ENCODE assay signal across 9 cellular contexts in genomic region chr6:27839303-27840081, GRCh38.
DNase-seq lines count a peak whose midpoint lies in the region; ATAC-seq lines count a peak whose summit lies in the region.
"Had no signal": no experiment of that assay in that cellular context is flagged by ENCODE, and none has a peak within 500 bp of the region (broad histone marks: within the 10 kb centered on the region; RNA-seq: fewer than 3 reads in every experiment).

No MANE protein-coding gene starts in this region.

- H3K4me3 ChIP-seq in MG63 (peak overlapping the region; percentile 87), iPS-18a (ENCODE audit: low read length) (peak overlapping the region; percentile 93)

- peak overlapping the region; percentile 86 for H3K27ac ChIP-seq in iPS-18a (ENCODE audit: low read length)

- no peaks in the 10 kb centered on the region for H3K27me3 Mint-ChIP-seq in activated CD8-positive, alpha-beta memory T cell treated with anti-CD3 and anti-CD28 coated beads, Interleukin-2, amount 10 ng/mL, durations not matched to agents 7 days and 5 days
- no peaks in the 10 kb centered on the region for H3K27me3 Mint-ChIP-seq in activated CD4-positive, alpha-beta memory T cell treated with anti-CD3 and anti-CD28 coated beads, Interleukin-2, amount 10 ng/mL, durations not matched to agents 7 days and 5 days

- peak overlapping the region; percentile 100 for H3K9ac ChIP-seq in iPS-18a (ENCODE audit: low read length)

- no peaks in the 10 kb centered on the region for H3K9me3 ChIP-seq in MG63
- no peaks in the 10 kb centered on the region for H3K9me3 ChIP-seq in iPS-18a (ENCODE audit: control insufficient read depth, low read depth, low read length)

- H3K27me3 ChIP-seq in MG63: no peaks in the 10 kb centered on the region
- H3K27me3 ChIP-seq in iPS-18a (ENCODE audit: control insufficient read depth, insufficient read depth, low read length): no peaks in the 10 kb centered on the region

- no peaks in the 10 kb centered on the region for H3K9me3 Mint-ChIP-seq in activated CD8-positive, alpha-beta memory T cell treated with anti-CD3 and anti-CD28 coated beads, Interleukin-2, amount 10 ng/mL, durations not matched to agents 7 days and 5 days (ENCODE audit: low read depth)
- no peaks in the 10 kb centered on the region for H3K9me3 Mint-ChIP-seq in activated CD4-positive, alpha-beta memory T cell treated with anti-CD3 and anti-CD28 coated beads, Interleukin-2, amount 10 ng/mL, durations not matched to agents 7 days and 5 days
- H3K9me3 Mint-ChIP-seq: effector memory CD8-positive, alpha-beta T cell had no signal

- H3K27ac Mint-ChIP-seq in activated CD8-positive, alpha-beta memory T cell treated with anti-CD3 and anti-CD28 coated beads, Interleukin-2, amount 10 ng/mL, durations not matched to agents 7 days and 5 days: no peak overlapping the region
- no peak overlapping the region for H3K27ac Mint-ChIP-seq in activated CD4-positive, alpha-beta memory T cell treated with anti-CD3 and anti-CD28 coated beads, Interleukin-2, amount 10 ng/mL, durations not matched to agents 7 days and 5 days
- H3K27ac Mint-ChIP-seq: effector memory CD8-positive, alpha-beta T cell had no signal

- H3K4me1 Mint-ChIP-seq in activated CD8-positive, alpha-beta memory T cell treated with anti-CD3 and anti-CD28 coated beads, Interleukin-2, amount 10 ng/mL, durations not matched to agents 7 days and 5 days: peaks cover 24% of the 10 kb centered on the region
- H3K4me1 Mint-ChIP-seq in activated CD4-positive, alpha-beta memory T cell treated with anti-CD3 and anti-CD28 coated beads, Interleukin-2, amount 10 ng/mL, durations not matched to agents 7 days and 5 days: peaks cover 23% of the 10 kb centered on the region

- peak; percentile 67 for DNase-seq in activated CD8-positive, alpha-beta memory T cell treated with anti-CD3 and anti-CD28 coated beads, Interleukin-2, amount 10 ng/mL, durations not matched to agents 7 days and 5 days
- DNase-seq in activated CD8-positive, alpha-beta memory T cell treated with anti-CD3 and anti-CD28 coated beads, Interleukin-2, amount 50 U/mL, for 4 hours: no peak
- DNase-seq in MG63 (peak; percentile 100), stromal cell of bone marrow (ENCODE audit: low read depth) (peak; percentile 87)
- DNase-seq in activated CD4-positive, alpha-beta memory T cell treated with anti-CD3 and anti-CD28 coated beads, Interleukin-2, amount 10 ng/mL, durations not matched to agents 7 days and 5 days: peak; percentile 47
- DNase-seq in activated CD4-positive, CD25-positive, alpha-beta regulatory T cell treated with anti-CD3 and anti-CD28 coated beads, Interleukin-2, amount 50 U/mL, for 72 hours: no peak

- CTCF ChIA-PET in activated CD8-positive, alpha-beta memory T cell treated with anti-CD3 and anti-CD28 coated beads, Interleukin-2, amount 10 ng/mL, durations not matched to agents 7 days and 5 days (lab: Charles Lee): interaction anchor here (0.8 to 7.3 kb wide), 5 partner anchors 26 to 56 kb away, joined by 3 to 81 read pairs (median 16); a partner anchor contains a TSS
- CTCF ChIA-PET in activated CD4-positive, alpha-beta memory T cell treated with anti-CD3 and anti-CD28 coated beads, Interleukin-2, amount 10 ng/mL, durations not matched to agents 7 days and 5 days (lab: Charles Lee): interaction anchor here (1.6 to 9.8 kb wide), 3 partner anchors 15 to 692 kb away, joined by 5 to 166 read pairs (median 34); a partner anchor contains a TSS

- peaks cover 20% of the 10 kb centered on the region for H3K36me3 Mint-ChIP-seq in activated CD8-positive, alpha-beta memory T cell treated with anti-CD3 and anti-CD28 coated beads, Interleukin-2, amount 10 ng/mL, durations not matched to agents 7 days and 5 days
- peaks cover 26% of the 10 kb centered on the region for H3K36me3 Mint-ChIP-seq in activated CD4-positive, alpha-beta memory T cell treated with anti-CD3 and anti-CD28 coated beads, Interleukin-2, amount 10 ng/mL, durations not matched to agents 7 days and 5 days (ENCODE audit: low read depth)

- H3K36me3 ChIP-seq in MG63: peaks cover 26% of the 10 kb centered on the region
- no peaks in the 10 kb centered on the region for H3K36me3 ChIP-seq in iPS-18a (ENCODE audit: control insufficient read depth, low read depth, low read length)

- ATAC-seq in activated CD8-positive, alpha-beta memory T cell treated with anti-CD3 and anti-CD28 coated beads, Interleukin-2, amount 10 ng/mL, durations not matched to agents 7 days and 5 days: no peak
- no peak for ATAC-seq in GM19463 (IDR thresholded peaks at IDR 0.05; ENCODE audit: unreplicated experiment)

- no peak overlapping the region for H3K4me3 Mint-ChIP-seq in activated CD8-positive, alpha-beta memory T cell treated with anti-CD3 and anti-CD28 coated beads, Interleukin-2, amount 10 ng/mL, durations not matched to agents 7 days and 5 days
- no peak overlapping the region for H3K4me3 Mint-ChIP-seq in activated CD4-positive, alpha-beta memory T cell treated with anti-CD3 and anti-CD28 coated beads, Interleukin-2, amount 10 ng/mL, durations not matched to agents 7 days and 5 days
- H3K4me3 Mint-ChIP-seq: effector memory CD8-positive, alpha-beta T cell had no signal

- POLR2A ChIA-PET in activated CD4-positive, alpha-beta memory T cell treated with anti-CD3 and anti-CD28 coated beads, Interleukin-2, amount 10 ng/mL, durations not matched to agents 7 days and 5 days (lab: Charles Lee): interaction anchor here (1.0 to 11.8 kb wide), 31 partner anchors 8 to 1818 kb away, joined by 3 to 2396 read pairs (median 23); partner anchors contain the start of genes ZKSCAN8 and ZNF184

- H3K4me1 ChIP-seq in iPS-18a (ENCODE audit: control insufficient read depth, low read depth, low read length): peaks cover 25% of the 10 kb centered on the region

Comparison
In these comparisons a context has a peak if more than half of its experiments do, and no peak if none do; other contexts are left out.
1. DNase-seq: peak in activated CD8-positive, alpha-beta memory T cell treated with anti-CD3 and anti-CD28 coated beads, Interleukin-2, amount 10 ng/mL, durations not matched to agents 7 days and 5 days (single experiment), MG63 (single experiment), activated CD4-positive, alpha-beta memory T cell treated with anti-CD3 and anti-CD28 coated beads, Interleukin-2, amount 10 ng/mL, durations not matched to agents 7 days and 5 days (single experiment) and stromal cell of bone marrow (single experiment); none in activated CD8-positive, alpha-beta memory T cell treated with anti-CD3 and anti-CD28 coated beads, Interleukin-2, amount 50 U/mL, for 4 hours (single experiment) and activated CD4-positive, CD25-positive, alpha-beta regulatory T cell treated with anti-CD3 and anti-CD28 coated beads, Interleukin-2, amount 50 U/mL, for 72 hours (single experiment).